In genomic region chr21:37357691-37358090, GRCh38 we compare ENCODE assay signal across 14 cellular contexts.
"Had no signal": no experiment of that assay in that cellular context is flagged by ENCODE, and none has a peak within 500 bp of the region (broad histone marks: within the 10 kb centered on the region; RNA-seq: fewer than 3 reads in every experiment).

No MANE protein-coding gene starts in this region.

- H3K4me3 Mint-ChIP-seq: activated T-cell treated with anti-CD3 and anti-CD28 coated beads, Interleukin-2, amount 50 U/mL, for 4 hours; brain; nephron progenitor cell; stimulated activated naive CD8-positive, alpha-beta T cell treated with anti-CD3 and anti-CD28 coated beads, Interleukin-15, Interleukin-2, amounts not matched to agents 100 ng/mL and 50 ng/mL, for 24 hours had no signal

- H3K36me3 ChIP-seq: esophagus squamous epithelium, heart left ventricle, left lung, sigmoid colon had no signal

- H3K9me3 ChIP-seq: esophagus squamous epithelium, heart left ventricle, left lung, psoas muscle, sigmoid colon had no signal

- DNase-seq: activated effector memory CD4-positive, alpha-beta T cell treated with anti-CD3 and anti-CD28 coated beads, Interleukin-2, amount 50 U/mL, for 16 hours; activated T-cell treated with anti-CD3 and anti-CD28 coated beads, Interleukin-2, amount 50 U/mL, for 4 hours; amniotic stem cell; esophagus squamous epithelium; left lung; nephron progenitor cell; psoas muscle; sigmoid colon; stimulated activated CD4-positive, alpha-beta T cell treated with anti-CD3 and anti-CD28 coated beads, Interleukin-4, amount 100 ng/mL, for 1 hour; stimulated activated CD8-positive, alpha-beta memory T cell treated with anti-CD3 and anti-CD28 coated beads, Interleukin-4, amount 100 ng/mL, for 48 hours had no signal

- H3K4me1 ChIP-seq: psoas muscle, sigmoid colon had no signal

- ATAC-seq: activated naive CD4-positive, alpha-beta T cell treated with anti-CD3 and anti-CD28 coated beads, Interleukin-2, amount 50 U/mL, for 72 hours; activated T-cell treated with anti-CD3 and anti-CD28 coated beads, Interleukin-2, amount 50 U/mL, for 4 hours had no signal

- H3K9me3 Mint-ChIP-seq: activated naive CD4-positive, alpha-beta T cell treated with anti-CD3 and anti-CD28 coated beads, Interleukin-2, amount 50 U/mL, for 72 hours; activated T-cell treated with anti-CD3 and anti-CD28 coated beads, Interleukin-2, amount 50 U/mL, for 4 hours; stimulated activated naive CD8-positive, alpha-beta T cell treated with anti-CD3 and anti-CD28 coated beads, Interleukin-15, Interleukin-2, amounts not matched to agents 100 ng/mL and 50 ng/mL, for 24 hours had no signal

- H3K27ac Mint-ChIP-seq: activated naive CD4-positive, alpha-beta T cell treated with anti-CD3 and anti-CD28 coated beads, Interleukin-2, amount 50 U/mL, for 72 hours; brain; nephron progenitor cell; stimulated activated naive CD8-positive, alpha-beta T cell treated with anti-CD3 and anti-CD28 coated beads, Interleukin-15, Interleukin-2, amounts not matched to agents 100 ng/mL and 50 ng/mL, for 24 hours had no signal

- H3K27me3 ChIP-seq: esophagus squamous epithelium, heart left ventricle, left lung had no signal

- H3K27me3 Mint-ChIP-seq: stimulated activated naive CD8-positive, alpha-beta T cell treated with anti-CD3 and anti-CD28 coated beads, Interleukin-15, Interleukin-2, amounts not matched to agents 100 ng/mL and 50 ng/mL, for 24 hours had no signal

- H3K27ac ChIP-seq: left lung, psoas muscle, sigmoid colon had no signal

- H3K4me3 ChIP-seq: esophagus squamous epithelium, heart left ventricle, left lung, psoas muscle, sigmoid colon had no signal

- H3K36me3 Mint-ChIP-seq: activated naive CD4-positive, alpha-beta T cell treated with anti-CD3 and anti-CD28 coated beads, Interleukin-2, amount 50 U/mL, for 72 hours; brain had no signal

- H3K4me1 Mint-ChIP-seq: brain had no signal
